8 cellular contexts compared by ENCODE assay signal in genomic region chr19:55640043-55640576, GRCh38. TPM values are rescaled to one million over a fixed set of nuclear protein-coding genes. Genes with fewer than 3 reads are reported as not detected.
DNase-seq lines count a peak whose midpoint lies in the region; ATAC-seq and TF ChIP-seq lines count a peak whose summit lies in the region.

No MANE protein-coding gene starts in this region.

- H3K4me3 Mint-ChIP-seq in IgD-negative memory B cell, result peak overlapping the region; percentile 65 to 87 (median 82)
- peak overlapping the region; percentile 79 for H3K4me3 Mint-ChIP-seq in activated B cell treated with CpG ODN at 0.5 μM for 24 hours
- H3K4me3 Mint-ChIP-seq in central memory CD8-positive, alpha-beta T cell, result peak overlapping the region; percentile 90

- H3K27ac Mint-ChIP-seq in IgD-negative memory B cell (peak overlapping the region; percentile 72 to 95 (median 73)), activated B cell treated with CpG ODN at 0.5 μM for 24 hours (peak overlapping the region; percentile 84)
- peak overlapping the region; percentile 49 for H3K27ac Mint-ChIP-seq in central memory CD8-positive, alpha-beta T cell (ENCODE audit: low read depth)

- peak; percentile 96 for DNase-seq in DMS53 (lab: John Stamatoyannopoulos, UW)
- DNase-seq in activated B cell treated with CpG ODN at 0.5 μM for 24 hours, result peak; percentile 58
- DNase-seq in central memory CD8-positive, alpha-beta T cell (ENCODE audit: low spot score in 2 of 2), result peak; percentile 60 to 66
- DNase-seq in left colon, result peak; percentile 62 to 73
- DNase-seq in stimulated activated CD4-positive, alpha-beta T cell treated with anti-CD3 and anti-CD28 coated beads, Interleukin-4, amount 100 ng/mL, for 1 hour, result peak; percentile 74
- DNase-seq in HT-29 (ENCODE audit: low spot score), result no peak

- H3K9me3 Mint-ChIP-seq in IgD-negative memory B cell (peaks cover 0 to 2% (median 0%) of the 10 kb centered on the region in 3 donors), activated B cell treated with CpG ODN at 0.5 μM for 24 hours (peaks cover 3% of the 10 kb centered on the region)
- no peaks in the 10 kb centered on the region for H3K9me3 Mint-ChIP-seq in central memory CD8-positive, alpha-beta T cell

- no peak for TF ChIP-seq CTCF in activated B cell treated with CpG ODN at 0.5 μM for 24 hours (IDR thresholded peaks at IDR 0.05)

- H3K36me3 Mint-ChIP-seq in IgD-negative memory B cell, result peaks cover 4% of the 10 kb centered on the region
- H3K36me3 Mint-ChIP-seq in activated B cell treated with CpG ODN at 0.5 μM for 24 hours (ENCODE audit: low read depth), result peaks cover 36% of the 10 kb centered on the region
- H3K36me3 Mint-ChIP-seq in central memory CD8-positive, alpha-beta T cell (ENCODE audit: insufficient read depth), result peaks cover 43% of the 10 kb centered on the region

- CTCF ChIA-PET in activated B cell treated with CpG ODN at 0.5 μM for 24 hours (lab: Charles Lee), result interaction anchor here (0.7 kb wide), 1 partner anchor 9 kb away, joined by 3 read pairs; no protein-coding TSS in a partner anchor

- ATAC-seq in activated B cell treated with CpG ODN at 0.5 μM for 24 hours (ENCODE audit: low read depth) (peak; percentile 5), left colon (no peak), GM21528 (IDR thresholded peaks at IDR 0.05; ENCODE audit: low FRiP score, unreplicated experiment) (no peak)
- ATAC-seq in central memory CD8-positive, alpha-beta T cell (replicated peaks; ENCODE audit: extremely low read depth, poor library complexity, severe bottlenecking), result peak; percentile 44

- H3K4me1 Mint-ChIP-seq in IgD-negative memory B cell (peaks cover 21 to 56% (median 54%) of the 10 kb centered on the region in 3 donors), activated B cell treated with CpG ODN at 0.5 μM for 24 hours (peaks cover 79% of the 10 kb centered on the region)
- H3K4me1 Mint-ChIP-seq in central memory CD8-positive, alpha-beta T cell, result peaks cover 73% of the 10 kb centered on the region

- POLR2A ChIA-PET in activated B cell treated with CpG ODN at 0.5 μM for 24 hours (lab: Charles Lee), result interaction anchor here (0.6 to 2.0 kb wide), 7 partner anchors 14 to 481 kb away, joined by 3 to 14 read pairs (median 4); partner anchors contain the start of genes FIZ1, KMT5C and ZNF865

- H3K27me3 Mint-ChIP-seq in IgD-negative memory B cell (no peaks in the 10 kb centered on the region), activated B cell treated with CpG ODN at 0.5 μM for 24 hours (no peaks in the 10 kb centered on the region)
- H3K27me3 Mint-ChIP-seq in central memory CD8-positive, alpha-beta T cell, result no peaks in the 10 kb centered on the region

- intact Hi-C loops in activated B cell treated with CpG ODN at 0.5 μM for 24 hours (cut with micrococcal nuclease), result loop anchor here (2.0 to 10.0 kb wide), 5 partner anchors 59 to 1175 kb away; partner anchors contain the start of genes C19orf85, ISOC2, LENG9 and ZNF579
- intact Hi-C loops in left colon (cut with DNase I, micrococcal nuclease), result no loop called here

RNA-seq across cellular contexts. Expression of gene ZNF580, which starts 0.7 kb away (rescaled TPM):
- polyA plus RNA-seq in IgD-negative memory B cell, result 38.4 TPM
- total RNA-seq in activated B cell treated with CpG ODN at 0.5 μM for 24 hours (55.0 and 81.2 TPM in 2 replicates), left colon (10 to 100 TPM; 22.5 to 23.3 TPM)
- 16.1 and 18.8 TPM in 2 replicates for total RNA-seq in HT-29 (2014; rRNA removed; shearing (Covaris generic))

RNA-seq across cellular contexts. Expression of gene ZNF581, which starts 3.3 kb away (rescaled TPM):
- 79.3 TPM for polyA plus RNA-seq in IgD-negative memory B cell
- 42.7 and 46.5 TPM in 2 replicates for total RNA-seq in activated B cell treated with CpG ODN at 0.5 μM for 24 hours
- total RNA-seq in left colon, result 10 to 100 TPM; 15.2 to 18.7 TPM
- total RNA-seq in HT-29 (2014; rRNA removed; shearing (Covaris generic)), result 40.9 and 43.2 TPM in 2 replicates

RNA-seq across cellular contexts. Expression of gene CCDC106, which starts 7.9 kb away (rescaled TPM):
- 16.0 TPM for polyA plus RNA-seq in IgD-negative memory B cell
- total RNA-seq in activated B cell treated with CpG ODN at 0.5 μM for 24 hours (14.0 and 14.4 TPM in 2 replicates), left colon (1 to 10 TPM; 6.2 to 6.7 TPM)
- 9.7 and 11.4 TPM in 2 replicates for total RNA-seq in HT-29 (2014; rRNA removed; shearing (Covaris generic))

RNA-seq across cellular contexts. Expression of gene U2AF2, which starts 14.7 kb away (rescaled TPM):
- polyA plus RNA-seq in IgD-negative memory B cell, result 14.2 TPM
- total RNA-seq in activated B cell treated with CpG ODN at 0.5 μM for 24 hours (256 and 273 TPM in 2 replicates), left colon (100 to 1,000 TPM; 142 to 167 TPM)
- 799 and 894 TPM in 2 replicates for total RNA-seq in HT-29 (2014; rRNA removed; shearing (Covaris generic))

RNA-seq across cellular contexts. Expression of gene ZNF784, which starts 15.7 kb away (rescaled TPM):
- polyA plus RNA-seq in IgD-negative memory B cell, result 2.4 TPM
- 8.7 and 8.9 TPM in 2 replicates for total RNA-seq in activated B cell treated with CpG ODN at 0.5 μM for 24 hours
- 10 to 100 TPM in 1 of 2 donors, 1 to 10 TPM in 1; 8.6 to 11.6 TPM for total RNA-seq in left colon
- 17.5 and 19.9 TPM in 2 replicates for total RNA-seq in HT-29 (2014; rRNA removed; shearing (Covaris generic))

Comparison
In these comparisons a context has a peak if more than half of its experiments do, and no peak if none do; other contexts are left out.
1. ATAC-seq: peak in activated B cell treated with CpG ODN at 0.5 μM for 24 hours (single experiment) and central memory CD8-positive, alpha-beta T cell (single experiment); none in left colon (single experiment) and GM21528 (single experiment).
2. Peak in every context shown above with its lines, with median percentiles within 50 percentile points of each other: H3K27ac Mint-ChIP-seq and H3K4me3 Mint-ChIP-seq.